ENCODE assay signal across 11 cellular contexts in the genomic region with DNA sequence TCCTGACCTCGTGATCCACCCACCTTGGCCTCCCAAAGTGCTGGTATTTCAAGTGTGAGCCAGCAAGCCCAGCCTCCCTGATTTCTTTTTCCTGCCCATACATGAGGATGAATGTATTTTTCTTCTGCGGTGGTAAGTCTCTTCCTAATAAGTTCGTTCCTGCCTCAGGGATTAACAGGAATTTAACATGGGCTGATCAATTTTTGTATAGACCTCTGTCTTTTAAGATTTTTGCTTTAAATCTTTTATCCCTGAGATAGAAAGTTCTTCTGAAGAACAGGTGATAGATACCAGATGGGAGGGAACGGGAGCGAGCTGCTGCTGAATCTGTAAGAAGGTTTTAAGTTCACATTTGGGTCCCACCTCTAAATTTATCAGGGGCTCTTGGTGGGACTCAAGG. TPM values are rescaled to one million over a fixed set of nuclear protein-coding genes. Genes with fewer than 3 reads are reported as not detected.
DNase-seq lines count a peak whose midpoint lies in the region; FAIRE-seq and TF ChIP-seq lines count a peak whose summit lies in the region.
"Had no signal": no experiment of that assay in that cellular context is flagged by ENCODE, and none has a peak within 500 bp of the region (broad histone marks: within the 10 kb centered on the region; RNA-seq: fewer than 3 reads in every experiment).

No MANE protein-coding gene starts in this region.

- TF ChIP-seq CTCF in astrocyte (IDR thresholded peaks at IDR 0.05; ENCODE audit: insufficient read depth, low read depth, low read length): no peak
- no peak for TF ChIP-seq CTCF in neutrophil (IDR thresholded peaks at IDR 0.05)

- no peak overlapping the region for H2AFZ ChIP-seq in astrocyte (ENCODE audit: low read depth, low read length)

- peaks cover 71% of the 10 kb centered on the region for H3K9me3 Mint-ChIP-seq in T-helper 1 cell treated with Interleukin-12 subunit alpha and Interleukin-12 subunit beta and Interleukin-4 antibody, amounts not matched to agents 30 μg/mL and 1 μg/mL, for 36 hours
- H3K9me3 Mint-ChIP-seq in astrocyte (ENCODE audit: unreplicated experiment): peaks cover 6% of the 10 kb centered on the region

- H3K36me3 ChIP-seq in MG63 (peaks cover 100% of the 10 kb centered on the region), astrocyte (ENCODE audit: insufficient read depth, low read length) (peaks cover 95% of the 10 kb centered on the region), neutrophil (peaks cover 100% of the 10 kb centered on the region)

- H3K4me3 Mint-ChIP-seq in T-helper 1 cell treated with Interleukin-12 subunit alpha and Interleukin-12 subunit beta and Interleukin-4 antibody, amounts not matched to agents 30 μg/mL and 1 μg/mL, for 36 hours: peak overlapping the region; percentile 51
- peak overlapping the region; percentile 99 for H3K4me3 Mint-ChIP-seq in astrocyte (ENCODE audit: unreplicated experiment)

- peak overlapping the region; percentile 91 for H3K4me2 ChIP-seq in astrocyte (ENCODE audit: low read length)

- H3K27ac ChIP-seq in astrocyte (ENCODE audit: low read depth, low read length) (no peak overlapping the region), neutrophil (peak overlapping the region; percentile 94)

- peaks cover under 1% of the 10 kb centered on the region; the same call in 1 of the 2 replicates for H3K9me3 ChIP-seq in MG63
- peaks cover 22% of the 10 kb centered on the region for H3K9me3 ChIP-seq in astrocyte (ENCODE audit: insufficient read depth, low read depth, low read length)
- H3K9me3 ChIP-seq in neutrophil: peaks cover 2% of the 10 kb centered on the region

- no peak overlapping the region for H3K27ac Mint-ChIP-seq in T-helper 1 cell treated with Interleukin-12 subunit alpha and Interleukin-12 subunit beta and Interleukin-4 antibody, amounts not matched to agents 30 μg/mL and 1 μg/mL, for 36 hours
- peak overlapping the region; percentile 49 for H3K27ac Mint-ChIP-seq in astrocyte (ENCODE audit: unreplicated experiment)

- peaks cover 82% of the 10 kb centered on the region for H3K79me2 ChIP-seq in astrocyte (ENCODE audit: insufficient read depth, low read length)

- no peak for FAIRE-seq in astrocyte (lab: Jason Lieb, UNC)
- FAIRE-seq in HTR-8/SVneo (lab: Jason Lieb, UNC): no peak

- H3K4me3 ChIP-seq in MG63 (peak overlapping the region; percentile 98), astrocyte (ENCODE audit: insufficient read depth, low read depth, low read length) (peak overlapping the region; percentile 28), neutrophil (ENCODE audit: low read depth in 1 of 2, low read length in 1 of 2) (peak overlapping the region in 1 of 2 experiments; percentile 18)

- H4K20me1 ChIP-seq in astrocyte (ENCODE audit: insufficient read depth, low read length): peaks cover 100% of the 10 kb centered on the region

- peaks cover 60% of the 10 kb centered on the region for H3K4me1 Mint-ChIP-seq in T-helper 1 cell treated with Interleukin-12 subunit alpha and Interleukin-12 subunit beta and Interleukin-4 antibody, amounts not matched to agents 30 μg/mL and 1 μg/mL, for 36 hours (ENCODE audit: low read depth)
- H3K4me1 Mint-ChIP-seq in astrocyte (ENCODE audit: low read depth, unreplicated experiment): peaks cover 59% of the 10 kb centered on the region

- DNase-seq in T-helper 1 cell (no peak), MG63 (no peak), astrocyte (ENCODE audit: low read depth) (no peak), HTR-8/SVneo (ENCODE audit: insufficient read length, low spot score) (no peak), SW480 (ENCODE audit: low spot score) (no peak), RKO (ENCODE audit: low spot score) (no peak)
- DNase-seq: activated CD4-positive, alpha-beta T cell treated with anti-CD3 and anti-CD28 coated beads, Interleukin-2, amount 50 U/mL, for 4 hours; caudate nucleus; SHP77 had no signal

- H3K4me1 ChIP-seq in astrocyte (ENCODE audit: insufficient read depth, low read length): peaks cover 68% of the 10 kb centered on the region
- peaks cover 81 to 85% of the 10 kb centered on the region in 2 experiments for H3K4me1 ChIP-seq in neutrophil (ENCODE audit: control insufficient read depth in 1 of 2, insufficient read depth in 1 of 2, low read depth in 1 of 2, low read length in 1 of 2)

- no peaks in the 10 kb centered on the region for H3K27me3 Mint-ChIP-seq in T-helper 1 cell treated with Interleukin-12 subunit alpha and Interleukin-12 subunit beta and Interleukin-4 antibody, amounts not matched to agents 30 μg/mL and 1 μg/mL, for 36 hours (ENCODE audit: low read depth)
- no peaks in the 10 kb centered on the region for H3K27me3 Mint-ChIP-seq in astrocyte (ENCODE audit: low read depth, unreplicated experiment)

- H3K27me3 ChIP-seq in MG63 (no peaks in the 10 kb centered on the region; the same call in 1 of the 2 replicates), astrocyte (ENCODE audit: insufficient read depth, low read length) (no peaks in the 10 kb centered on the region), neutrophil (no peaks in the 10 kb centered on the region)

- H3K9ac ChIP-seq in astrocyte (ENCODE audit: low read length): no peak overlapping the region

- peaks cover 99% of the 10 kb centered on the region for H3K36me3 Mint-ChIP-seq in T-helper 1 cell treated with Interleukin-12 subunit alpha and Interleukin-12 subunit beta and Interleukin-4 antibody, amounts not matched to agents 30 μg/mL and 1 μg/mL, for 36 hours (ENCODE audit: low read depth)
- H3K36me3 Mint-ChIP-seq in astrocyte (ENCODE audit: low read depth, unreplicated experiment): peaks cover 68% of the 10 kb centered on the region

RNA-seq across cellular contexts. Expression of gene ZNFX1, which starts 7.0 kb away (rescaled TPM):
- total RNA-seq in MG63 (2014; rRNA removed; shearing (Covaris generic); ENCODE audit: low replicate concordance): 29.6 and 34.3 TPM in 2 replicates
- total RNA-seq in astrocyte: 77.0 and 77.4 TPM in 2 replicates
